In the genomic region with DNA sequence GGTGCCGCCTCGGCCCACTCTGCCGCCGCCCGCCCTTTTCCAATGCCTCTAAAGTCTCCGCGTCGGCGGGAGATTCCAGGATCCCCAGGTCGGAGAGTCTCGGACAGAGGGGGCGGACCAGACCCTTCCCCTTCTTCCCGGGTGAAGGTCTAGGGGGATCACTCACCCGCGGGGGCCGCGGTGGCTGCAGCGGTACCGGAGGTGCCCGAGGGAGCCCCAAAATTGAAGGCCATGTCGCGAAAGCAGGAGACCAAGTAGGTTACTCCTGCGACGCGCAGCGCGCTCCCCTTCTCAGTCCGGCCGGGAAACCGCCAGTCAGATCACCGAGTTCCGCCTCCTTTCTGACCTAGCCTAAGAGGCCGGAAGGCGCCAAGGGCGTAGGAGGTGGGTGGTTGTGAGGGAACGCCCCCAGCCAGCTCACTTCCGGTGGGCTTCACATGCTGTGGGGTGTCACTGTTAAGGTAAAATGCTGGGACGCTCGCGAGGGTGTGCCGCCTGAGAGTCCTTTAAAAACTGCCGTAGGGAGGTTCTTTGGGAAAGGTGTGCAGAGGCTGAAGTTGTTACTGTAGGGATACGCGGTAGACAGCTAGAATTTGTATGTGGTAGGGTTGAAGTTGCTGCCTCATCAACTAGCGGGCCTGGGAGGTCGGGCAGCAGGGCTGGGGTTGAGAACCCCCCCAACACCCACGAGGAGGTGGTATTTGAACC, we compare ENCODE assay signal across 1 cellular context.
TF ChIP-seq lines count a peak whose summit lies in the region.

A gene with protein sequence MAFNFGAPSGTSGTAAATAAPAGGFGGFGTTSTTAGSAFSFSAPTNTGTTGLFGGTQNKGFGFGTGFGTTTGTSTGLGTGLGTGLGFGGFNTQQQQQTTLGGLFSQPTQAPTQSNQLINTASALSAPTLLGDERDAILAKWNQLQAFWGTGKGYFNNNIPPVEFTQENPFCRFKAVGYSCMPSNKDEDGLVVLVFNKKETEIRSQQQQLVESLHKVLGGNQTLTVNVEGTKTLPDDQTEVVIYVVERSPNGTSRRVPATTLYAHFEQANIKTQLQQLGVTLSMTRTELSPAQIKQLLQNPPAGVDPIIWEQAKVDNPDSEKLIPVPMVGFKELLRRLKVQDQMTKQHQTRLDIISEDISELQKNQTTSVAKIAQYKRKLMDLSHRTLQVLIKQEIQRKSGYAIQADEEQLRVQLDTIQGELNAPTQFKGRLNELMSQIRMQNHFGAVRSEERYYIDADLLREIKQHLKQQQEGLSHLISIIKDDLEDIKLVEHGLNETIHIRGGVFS (minus strand): TSS at position 256 of the 708 bp plus-strand sequence. CDS start 23 bp downstream, at position 233.

TF ChIP-seq in K562, 482 proteins besides CTCF, POLR2A, EP300 and RAD21 (continued from another document and continues in another):
- TF ChIP-seq ZNF609 (CRISPR knock-in tag; IDR thresholded peaks at IDR 0.05; ENCODE audit: borderline replicate concordance) (0 out of 2 replicates have a peak, but pooled peaks have one; percentile 60), U2AF2 (optimal IDR thresholded peaks at IDR 0.05; ENCODE audit: low read depth, low read length) (no peak), REST (CRISPR knock-in tag; IDR thresholded peaks at IDR 0.05; ENCODE audit: low read depth) (no peak), MNT (conservative IDR thresholded peaks at IDR 0.05) (peak; percentile 83 to 94), CHD2 (IDR thresholded peaks at IDR 0.05; ENCODE audit: low read depth, low read length) (peak; percentile 56; the same call in 1 of the 2 replicates), TCF7 (IDR thresholded peaks at IDR 0.05; ENCODE audit: borderline replicate concordance) (0 out of 2 replicates have a peak, but pooled peaks have one; percentile 51), ZNF507 (tag; conservative IDR thresholded peaks at IDR 0.05) (no peak), YY1 (IDR thresholded peaks at IDR 0.05; ENCODE audit: borderline replicate concordance in 1 of 3, control insufficient read depth in 1 of 3, extremely low read depth in 1 of 3, insufficient read depth in 3 of 3, insufficient read length in 1 of 3, insufficient replicate concordance in 2 of 3, low read depth in 1 of 3, low read length in 2 of 3) (peak; percentile 9 to 72 (median 64)), SP1 (CRISPR knock-in tag; IDR thresholded peaks at IDR 0.05) (peak; percentile 99), POLR2G (IDR thresholded peaks at IDR 0.05; ENCODE audit: low read depth, low read length) (peak; percentile 99), CHAMP1 (IDR thresholded peaks at IDR 0.05) (0 out of 2 replicates have a peak, but pooled peaks have one; percentile 47), FOXA3 (CRISPR knock-in tag; conservative IDR thresholded peaks at IDR 0.05 in 1 of 2, IDR thresholded peaks at IDR 0.05 in 1 of 2) (0 out of 4 replicates have a peak, but pooled peaks of 1 of the 2 experiments have one; percentile 67), TGIF2 (CRISPR knock-in tag; IDR thresholded peaks at IDR 0.05) (peak; percentile 92)
- TF ChIP-seq, protein P1, sequence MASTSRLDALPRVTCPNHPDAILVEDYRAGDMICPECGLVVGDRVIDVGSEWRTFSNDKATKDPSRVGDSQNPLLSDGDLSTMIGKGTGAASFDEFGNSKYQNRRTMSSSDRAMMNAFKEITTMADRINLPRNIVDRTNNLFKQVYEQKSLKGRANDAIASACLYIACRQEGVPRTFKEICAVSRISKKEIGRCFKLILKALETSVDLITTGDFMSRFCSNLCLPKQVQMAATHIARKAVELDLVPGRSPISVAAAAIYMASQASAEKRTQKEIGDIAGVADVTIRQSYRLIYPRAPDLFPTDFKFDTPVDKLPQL (IDR thresholded peaks at IDR 0.05; ENCODE audit: extremely low read depth, insufficient read length) = peak; percentile 53
- TF ChIP-seq, protein P2, sequence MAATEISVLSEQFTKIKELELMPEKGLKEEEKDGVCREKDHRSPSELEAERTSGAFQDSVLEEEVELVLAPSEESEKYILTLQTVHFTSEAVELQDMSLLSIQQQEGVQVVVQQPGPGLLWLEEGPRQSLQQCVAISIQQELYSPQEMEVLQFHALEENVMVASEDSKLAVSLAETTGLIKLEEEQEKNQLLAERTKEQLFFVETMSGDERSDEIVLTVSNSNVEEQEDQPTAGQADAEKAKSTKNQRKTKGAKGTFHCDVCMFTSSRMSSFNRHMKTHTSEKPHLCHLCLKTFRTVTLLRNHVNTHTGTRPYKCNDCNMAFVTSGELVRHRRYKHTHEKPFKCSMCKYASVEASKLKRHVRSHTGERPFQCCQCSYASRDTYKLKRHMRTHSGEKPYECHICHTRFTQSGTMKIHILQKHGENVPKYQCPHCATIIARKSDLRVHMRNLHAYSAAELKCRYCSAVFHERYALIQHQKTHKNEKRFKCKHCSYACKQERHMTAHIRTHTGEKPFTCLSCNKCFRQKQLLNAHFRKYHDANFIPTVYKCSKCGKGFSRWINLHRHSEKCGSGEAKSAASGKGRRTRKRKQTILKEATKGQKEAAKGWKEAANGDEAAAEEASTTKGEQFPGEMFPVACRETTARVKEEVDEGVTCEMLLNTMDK (IDR thresholded peaks at IDR 0.05; ENCODE audit: borderline replicate concordance, insufficient read depth, low read depth, low read length, poor library complexity, severe bottlenecking) = no peak
- TF ChIP-seq, protein P3, sequence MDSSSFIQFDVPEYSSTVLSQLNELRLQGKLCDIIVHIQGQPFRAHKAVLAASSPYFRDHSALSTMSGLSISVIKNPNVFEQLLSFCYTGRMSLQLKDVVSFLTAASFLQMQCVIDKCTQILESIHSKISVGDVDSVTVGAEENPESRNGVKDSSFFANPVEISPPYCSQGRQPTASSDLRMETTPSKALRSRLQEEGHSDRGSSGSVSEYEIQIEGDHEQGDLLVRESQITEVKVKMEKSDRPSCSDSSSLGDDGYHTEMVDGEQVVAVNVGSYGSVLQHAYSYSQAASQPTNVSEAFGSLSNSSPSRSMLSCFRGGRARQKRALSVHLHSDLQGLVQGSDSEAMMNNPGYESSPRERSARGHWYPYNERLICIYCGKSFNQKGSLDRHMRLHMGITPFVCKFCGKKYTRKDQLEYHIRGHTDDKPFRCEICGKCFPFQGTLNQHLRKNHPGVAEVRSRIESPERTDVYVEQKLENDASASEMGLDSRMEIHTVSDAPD (CRISPR knock-in tag; IDR thresholded peaks at IDR 0.05) = no peak
